In the genomic region with DNA sequence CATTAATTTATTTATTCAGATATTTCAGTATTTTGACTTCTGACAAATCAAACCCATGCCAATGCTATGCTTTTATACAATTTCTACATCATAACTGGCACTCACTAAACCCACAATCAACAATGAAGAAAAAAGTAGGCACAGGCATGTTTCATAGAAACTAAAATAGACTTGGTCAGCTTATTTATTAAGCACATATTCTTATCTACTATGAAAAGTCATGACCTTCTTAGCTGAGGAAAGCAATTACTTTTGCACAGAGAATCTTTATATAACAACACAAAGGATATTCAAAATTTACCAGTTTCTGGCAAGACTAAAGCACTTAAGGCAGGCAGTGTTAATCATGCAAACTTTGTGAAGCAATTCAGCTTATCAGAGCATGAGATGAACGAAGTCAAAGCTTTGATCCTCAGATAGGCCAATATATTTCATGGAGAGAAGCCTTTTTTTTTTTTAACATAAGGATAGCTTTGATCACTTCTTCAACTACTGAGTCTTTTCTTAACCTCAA, we compare ENCODE assay signal across 16 cellular contexts.
DNase-seq lines count a peak whose midpoint lies in the region; ATAC-seq and TF ChIP-seq lines count a peak whose summit lies in the region.
"Had no signal": no experiment of that assay in that cellular context is flagged by ENCODE, and none has a peak within 500 bp of the region (broad histone marks: within the 10 kb centered on the region; RNA-seq: fewer than 3 reads in every experiment).

No MANE protein-coding gene starts in this region.

- H3K4me1 ChIP-seq in right atrium auricular region = peaks cover 0 to 37% of the 10 kb centered on the region in 2 donors
- peaks cover 71% of the 10 kb centered on the region for H3K4me1 ChIP-seq in RWPE2 (ENCODE audit: insufficient read depth, poor library complexity, severe bottlenecking)
- peaks cover 53% of the 10 kb centered on the region for H3K4me1 ChIP-seq in effector memory CD4-positive, alpha-beta T cell (ENCODE audit: control insufficient read depth, insufficient read depth, low read length, poor library complexity, severe bottlenecking)
- H3K4me1 ChIP-seq in vagina = peaks cover 21% of the 10 kb centered on the region

- H3K27ac ChIP-seq in right atrium auricular region (peak overlapping the region in 1 of 2 donors; percentile 22), RWPE2 (ENCODE audit: poor library complexity, severe bottlenecking) (peak overlapping the region; percentile 69), vagina (peak overlapping the region; percentile 0)
- peak overlapping the region; percentile 65 for H3K27ac ChIP-seq in effector memory CD4-positive, alpha-beta T cell (ENCODE audit: insufficient read depth, low read length, poor library complexity, severe bottlenecking)
- H3K27ac ChIP-seq: brain microvascular endothelial cell had no signal

- TF ChIP-seq CTCF in right atrium auricular region (IDR thresholded peaks at IDR 0.05) (no peak), RWPE2 (IDR thresholded peaks at IDR 0.05; ENCODE audit: poor library complexity, severe bottlenecking) (no peak), vagina (IDR thresholded peaks at IDR 0.05) (no peak)

- ATAC-seq in Right ventricle myocardium superior (ENCODE audit: poor library complexity) (peak; percentile 28), RWPE2 (ENCODE audit: low read depth) (no peak)

- H3K4me3 ChIP-seq in right atrium auricular region = no peak overlapping the region
- no peak overlapping the region for H3K4me3 ChIP-seq in RWPE2 (ENCODE audit: severe bottlenecking)
- no peak overlapping the region for H3K4me3 ChIP-seq in effector memory CD4-positive, alpha-beta T cell (ENCODE audit: insufficient read depth, low read depth, low read length, poor library complexity, severe bottlenecking)
- H3K4me3 ChIP-seq in vagina = no peak overlapping the region

- intact Hi-C loops in Right ventricle myocardium superior (cut with DNase I) (no loop called here), vagina (cut with DNase I) (loop anchor here (5.0 kb wide), 1 partner anchor 487 kb away; no protein-coding TSS in a partner anchor)

- H3K9me3 ChIP-seq in right atrium auricular region (no peaks in the 10 kb centered on the region), RWPE2 (ENCODE audit: severe bottlenecking) (no peaks in the 10 kb centered on the region), vagina (no peaks in the 10 kb centered on the region)
- no peaks in the 10 kb centered on the region for H3K9me3 ChIP-seq in effector memory CD4-positive, alpha-beta T cell (ENCODE audit: control insufficient read depth, low read length)

- DNase-seq in Right ventricle myocardium superior (no peak), right atrium auricular region (ENCODE audit: low spot score) (no peak), RWPE2 (ENCODE audit: low spot score) (no peak), vagina (ENCODE audit: extremely low spot score in 2 of 2) (no peak), erythroblast (lab: John Stamatoyannopoulos, UW) (no peak), T1000 (lab: John Stamatoyannopoulos, UW) (no peak)
- DNase-seq in effector memory CD4-positive, alpha-beta T cell = no peak
- no peak for DNase-seq in stimulated activated CD4-positive, alpha-beta T cell treated with anti-CD3 and anti-CD28 coated beads, Interleukin-2, amount 100 ng/mL, for 24 hours
- DNase-seq: activated effector memory CD4-positive, alpha-beta T cell treated with Interleukin-2 at 50 U/mL for 16 hours; brain microvascular endothelial cell; GOT3; NCI-H146; NK-92 treated with Interleukin-12 subunit alpha and Interleukin-12 subunit beta, amount 100 ng/mL, for 24 hours; occipital lobe; stimulated activated CD4-positive, alpha-beta T cell treated with anti-CD3 and anti-CD28 coated beads, Interleukin-2, amount 100 ng/mL, for 48 hours; T-helper 9 cell had no signal

- H3K27me3 ChIP-seq in right atrium auricular region (no peaks in the 10 kb centered on the region), RWPE2 (ENCODE audit: insufficient read depth, poor library complexity, severe bottlenecking) (no peaks in the 10 kb centered on the region), vagina (no peaks in the 10 kb centered on the region)
- H3K27me3 ChIP-seq in effector memory CD4-positive, alpha-beta T cell (replicated peaks; ENCODE audit: control insufficient read depth, insufficient read depth, low read length, poor library complexity, severe bottlenecking) = no peaks in the 10 kb centered on the region
- H3K27me3 ChIP-seq: brain microvascular endothelial cell had no signal

- TF ChIP-seq POLR2A in vagina (IDR thresholded peaks at IDR 0.05) (no peak), erythroblast (IDR thresholded peaks at IDR 0.05; ENCODE audit: low read length) (no peak)

- H3K36me3 ChIP-seq in right atrium auricular region (no peaks in the 10 kb centered on the region), RWPE2 (ENCODE audit: low read depth) (no peaks in the 10 kb centered on the region; the same call in none of the 2 replicates), vagina (no peaks in the 10 kb centered on the region)
- H3K36me3 ChIP-seq in effector memory CD4-positive, alpha-beta T cell (ENCODE audit: control insufficient read depth, insufficient read depth, low read length) = peaks cover 3% of the 10 kb centered on the region
- H3K36me3 ChIP-seq: brain microvascular endothelial cell had no signal
